Comparison of ENCODE assay signal across 1 cellular context in the genomic region with DNA sequence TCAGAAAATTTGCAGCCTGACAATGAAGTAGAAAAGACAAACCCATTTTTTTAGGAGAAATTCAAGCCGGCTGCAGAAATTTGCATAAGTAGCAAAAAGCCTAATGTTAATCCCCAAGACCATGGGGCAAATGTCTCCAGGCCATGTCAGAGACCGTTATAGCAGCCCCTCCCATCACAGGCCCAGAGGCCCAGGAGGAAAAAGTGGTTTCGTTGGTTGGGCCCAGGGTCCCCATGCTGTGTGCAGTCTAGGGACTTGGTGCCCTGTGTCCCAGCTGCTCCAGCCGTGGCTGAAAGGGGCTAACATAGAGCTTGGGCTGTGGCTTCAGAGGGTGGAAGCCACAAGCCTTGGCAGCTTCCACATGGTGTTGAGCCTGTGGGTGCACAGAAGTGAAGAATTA. TPM values are rescaled to one million over a fixed set of nuclear protein-coding genes. Genes with fewer than 3 reads are reported as not detected.
"Had no signal": no experiment of that assay in that cellular context is flagged by ENCODE, and none has a peak within 500 bp of the region (broad histone marks: within the 10 kb centered on the region; RNA-seq: fewer than 3 reads in every experiment).

No MANE protein-coding gene starts in this region.

RNA-seq across cellular contexts. Expression of a gene that starts 9.6 kb away (rescaled TPM):
- polyA plus RNA-seq: IgD-negative memory B cell had no signal
